8 cellular contexts compared by ENCODE assay signal in genomic region chr14:64910847-64911495, GRCh38. TPM values are rescaled to one million over a fixed set of nuclear protein-coding genes. Genes with fewer than 3 reads are reported as not detected.
DNase-seq lines count a peak whose midpoint lies in the region; ATAC-seq and TF ChIP-seq lines count a peak whose summit lies in the region.

No MANE protein-coding gene starts in this region.

- DNase-seq in Caco-2 (peak in 1 of 2 experiments; percentile 21), prostate gland (ENCODE audit: low spot score) (no peak), T-helper 2 cell (no peak), NCI-H128 (lab: John Stamatoyannopoulos, UW; ENCODE audit: unreplicated experiment) (no peak)
- DNase-seq in activated naive CD8-positive, alpha-beta T cell treated with anti-CD3 and anti-CD28 coated beads, Interleukin-2, amount 50 U/mL, for 24 hours = no peak

- no peak overlapping the region for H3K9ac ChIP-seq in KMS-11
- H3K9ac ChIP-seq in liver (ENCODE audit: low read depth in 1 of 2, low read length in 2 of 2) = no peak overlapping the region

- no peak overlapping the region for H3K27ac Mint-ChIP-seq in Caco-2 (ENCODE audit: unreplicated experiment)
- H3K27ac Mint-ChIP-seq in activated naive CD8-positive, alpha-beta T cell treated with anti-CD3 and anti-CD28 coated beads, Interleukin-2, amount 50 U/mL, for 24 hours = no peak overlapping the region

- peaks cover 17% of the 10 kb centered on the region for H3K79me2 ChIP-seq in KMS-11 (ENCODE audit: insufficient read depth, low read depth)

- H3K36me3 ChIP-seq in Caco-2 (ENCODE audit: control insufficient read depth, insufficient read depth, low read length) (no peaks in the 10 kb centered on the region), KMS-11 (ENCODE audit: insufficient read depth) (no peaks in the 10 kb centered on the region), liver (ENCODE audit: control insufficient read depth in 4 of 4, insufficient read depth in 3 of 4, low read depth in 1 of 4, low read length in 3 of 4) (no peaks in the 10 kb centered on the region), prostate gland (no peaks in the 10 kb centered on the region)

- WGBS in liver = 27% methylated on average over 3 of the region's 3 CpGs
- WGBS in prostate gland = 13% methylated on average over 3 of the region's 3 CpGs

- H3K9me3 ChIP-seq in Caco-2 = no peaks in the 10 kb centered on the region
- H3K9me3 ChIP-seq in liver (ENCODE audit: control insufficient read depth in 4 of 4, low read length in 3 of 4) = no peaks in the 10 kb centered on the region
- no peaks in the 10 kb centered on the region for H3K9me3 ChIP-seq in prostate gland

- H2AFZ ChIP-seq in KMS-11 (ENCODE audit: low read depth) = no peak overlapping the region

- TF ChIP-seq RAD21 in liver (IDR thresholded peaks at IDR 0.05) = peak; percentile 29 to 53

- H3K4me3 ChIP-seq in Caco-2 (ENCODE audit: low read depth, low read length) (no peak overlapping the region), KMS-11 (IDR thresholded peaks at IDR 0.05; ENCODE audit: insufficient read depth, low read depth, low read length) (no peak overlapping the region), liver (ENCODE audit: low read depth in 1 of 3, low read length in 3 of 3) (no peak overlapping the region), prostate gland (no peak overlapping the region)

- H3K9me3 Mint-ChIP-seq in Caco-2 (ENCODE audit: unreplicated experiment) = no peaks in the 10 kb centered on the region
- H3K9me3 Mint-ChIP-seq in activated naive CD8-positive, alpha-beta T cell treated with anti-CD3 and anti-CD28 coated beads, Interleukin-2, amount 50 U/mL, for 24 hours = no peaks in the 10 kb centered on the region

- H3K36me3 Mint-ChIP-seq in Caco-2 (ENCODE audit: insufficient read depth, unreplicated experiment) = peaks cover 13% of the 10 kb centered on the region
- H3K36me3 Mint-ChIP-seq in activated naive CD8-positive, alpha-beta T cell treated with anti-CD3 and anti-CD28 coated beads, Interleukin-2, amount 50 U/mL, for 24 hours (ENCODE audit: low read depth) = peaks cover 8% of the 10 kb centered on the region

- peaks cover 11% of the 10 kb centered on the region for H3K4me1 Mint-ChIP-seq in Caco-2 (ENCODE audit: low read depth, unreplicated experiment)
- peaks cover 33% of the 10 kb centered on the region for H3K4me1 Mint-ChIP-seq in activated naive CD8-positive, alpha-beta T cell treated with anti-CD3 and anti-CD28 coated beads, Interleukin-2, amount 50 U/mL, for 24 hours

- POLR2A ChIA-PET in Caco-2 (lab: Charles Lee) = interaction anchor here (0.5 kb wide), 1 partner anchor 405 kb away, joined by 3 read pairs; no protein-coding TSS in a partner anchor

- H3K4me1 ChIP-seq in Caco-2 (peaks cover 7% of the 10 kb centered on the region), KMS-11 (ENCODE audit: low read depth, poor library complexity, severe bottlenecking) (peaks cover 39% of the 10 kb centered on the region), liver (ENCODE audit: control insufficient read depth in 4 of 4, insufficient read depth in 4 of 4, low read length in 3 of 4) (peaks cover 2 to 18% (median 10%) of the 10 kb centered on the region in 4 donors), prostate gland (replicated peaks) (peaks cover 6% of the 10 kb centered on the region)

- H3K27me3 ChIP-seq in Caco-2 (replicated peaks; ENCODE audit: control insufficient read depth, insufficient read depth, low read length) (no peaks in the 10 kb centered on the region), KMS-11 (ENCODE audit: insufficient read depth, low read depth) (no peaks in the 10 kb centered on the region), liver (ENCODE audit: control insufficient read depth in 4 of 4, insufficient read depth in 4 of 4, low read length in 3 of 4) (no peaks in the 10 kb centered on the region), prostate gland (replicated peaks; ENCODE audit: insufficient read depth) (no peaks in the 10 kb centered on the region)

- TF ChIP-seq CTCF in Caco-2 (IDR thresholded peaks at IDR 0.05; ENCODE audit: insufficient read depth in 1 of 2, low read depth in 1 of 2, low read length in 1 of 2, severe bottlenecking in 1 of 2, unreplicated experiment in 1 of 2) (peak; percentile 60 to 74), KMS-11 (conservative IDR thresholded peaks at IDR 0.05; ENCODE audit: low read depth, low read length) (peak; percentile 42; the same call in 1 of the 2 replicates), VCaP (conservative IDR thresholded peaks at IDR 0.05) (peak; percentile 87), liver (IDR thresholded peaks at IDR 0.05; ENCODE audit: low read depth, low read length, missing input control) (peak; percentile 39), prostate gland (IDR thresholded peaks at IDR 0.05) (peak in 2 of 4 experiments; percentile 32)

- TF ChIP-seq POLR2A in prostate gland (IDR thresholded peaks at IDR 0.05) = no peak

- no peak for ATAC-seq in activated naive CD8-positive, alpha-beta T cell treated with anti-CD3 and anti-CD28 coated beads, Interleukin-2, amount 50 U/mL, for 24 hours

- H4K20me1 ChIP-seq in KMS-11 (ENCODE audit: insufficient read depth) = no peaks in the 10 kb centered on the region

- no peaks in the 10 kb centered on the region for H3K27me3 Mint-ChIP-seq in Caco-2 (ENCODE audit: insufficient read depth, unreplicated experiment)
- peaks cover 3% of the 10 kb centered on the region for H3K27me3 Mint-ChIP-seq in activated naive CD8-positive, alpha-beta T cell treated with anti-CD3 and anti-CD28 coated beads, Interleukin-2, amount 50 U/mL, for 24 hours

- CTCF ChIA-PET in Caco-2 (lab: Charles Lee) = interaction anchor here (0.5 to 1.6 kb wide), 10 partner anchors 10 to 1089 kb away, joined by 3 to 25 read pairs (median 6); partner anchors contain the start of gene FNTB

- no peak overlapping the region for H3K4me3 Mint-ChIP-seq in Caco-2 (ENCODE audit: unreplicated experiment)
- no peak overlapping the region for H3K4me3 Mint-ChIP-seq in activated naive CD8-positive, alpha-beta T cell treated with anti-CD3 and anti-CD28 coated beads, Interleukin-2, amount 50 U/mL, for 24 hours

- no TSS peak for BruUV-seq in Caco-2 (replicated peaks; lab: Mats Ljungman, UMichigan)

- H3K27ac ChIP-seq in KMS-11 (no peak overlapping the region), VCaP (no peak overlapping the region), liver (ENCODE audit: low read depth in 1 of 2, low read length in 2 of 2) (no peak overlapping the region), prostate gland (no peak overlapping the region)

- H3K4me2 ChIP-seq in KMS-11 = no peak overlapping the region

- intact Hi-C loops in Caco-2 (cut with micrococcal nuclease; ENCODE audit: unreplicated experiment) = no loop called here
- intact Hi-C loops in prostate gland (cut with DNase I) = no loop called here

TF ChIP-seq in liver, 16 proteins besides CTCF, POLR2A, EP300 and RAD21 (continues in another document):
- TF ChIP-seq RXRA (IDR thresholded peaks at IDR 0.05) = no peak
- no peak for TF ChIP-seq SP1 (IDR thresholded peaks at IDR 0.05)
- no peak for TF ChIP-seq ATF3 (IDR thresholded peaks at IDR 0.05)
- TF ChIP-seq, protein P1, sequence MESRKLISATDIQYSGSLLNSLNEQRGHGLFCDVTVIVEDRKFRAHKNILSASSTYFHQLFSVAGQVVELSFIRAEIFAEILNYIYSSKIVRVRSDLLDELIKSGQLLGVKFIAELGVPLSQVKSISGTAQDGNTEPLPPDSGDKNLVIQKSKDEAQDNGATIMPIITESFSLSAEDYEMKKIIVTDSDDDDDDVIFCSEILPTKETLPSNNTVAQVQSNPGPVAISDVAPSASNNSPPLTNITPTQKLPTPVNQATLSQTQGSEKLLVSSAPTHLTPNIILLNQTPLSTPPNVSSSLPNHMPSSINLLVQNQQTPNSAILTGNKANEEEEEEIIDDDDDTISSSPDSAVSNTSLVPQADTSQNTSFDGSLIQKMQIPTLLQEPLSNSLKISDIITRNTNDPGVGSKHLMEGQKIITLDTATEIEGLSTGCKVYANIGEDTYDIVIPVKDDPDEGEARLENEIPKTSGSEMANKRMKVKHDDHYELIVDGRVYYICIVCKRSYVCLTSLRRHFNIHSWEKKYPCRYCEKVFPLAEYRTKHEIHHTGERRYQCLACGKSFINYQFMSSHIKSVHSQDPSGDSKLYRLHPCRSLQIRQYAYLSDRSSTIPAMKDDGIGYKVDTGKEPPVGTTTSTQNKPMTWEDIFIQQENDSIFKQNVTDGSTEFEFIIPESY (IDR thresholded peaks at IDR 0.05) = no peak
- no peak for TF ChIP-seq JUND (IDR thresholded peaks at IDR 0.05)
- no peak for TF ChIP-seq YY1 (IDR thresholded peaks at IDR 0.05)
- TF ChIP-seq HNF4A (conservative IDR thresholded peaks at IDR 0.05) = no peak
- no peak for TF ChIP-seq TAF1 (conservative IDR thresholded peaks at IDR 0.05)

RNA-seq across cellular contexts. Expression of gene CHURC1, which starts 3.3 kb away (rescaled TPM):
- total RNA-seq in Caco-2 (2022) (51.3 and 52.6 TPM in 2 replicates), liver (10 to 100 TPM; 18.8 to 48.2 TPM), prostate gland (10 to 100 TPM; 47.8 to 49.2 TPM)
- 100 to 1,000 TPM in 1 of 2 donors, 10 to 100 TPM in 1; 21.0 to 174 TPM for polyA plus RNA-seq in liver

RNA-seq across cellular contexts. Expression of gene SPTB, which starts 31.3 kb away (rescaled TPM):
- 1.6 and 1.7 TPM in 2 replicates for total RNA-seq in Caco-2 (2022)
- total RNA-seq in liver = 100 to 1,000 TPM in 1 of 2 donors, under 1 TPM in 1; 0.33 to 332 TPM
- polyA plus RNA-seq in liver = under 1 TPM; 0.12 to 0.18 TPM
- 1 to 10 TPM; 2.7 to 3.7 TPM for total RNA-seq in prostate gland

RNA-seq across cellular contexts. Expression of gene GPX2, which starts 31.6 kb away (rescaled TPM):
- 39.3 and 48.1 TPM in 2 replicates for total RNA-seq in Caco-2 (2022)
- total RNA-seq in liver = 10 to 100 TPM in 1 of 2 donors, 1 to 10 TPM in 1; 6.9 to 38.6 TPM
- polyA plus RNA-seq in liver = 1,000 to 10,000 TPM in 1 of 2 donors, 100 to 1,000 TPM in 1; 611 to 1,067 TPM
- 10 to 100 TPM; 18.9 to 55.0 TPM for total RNA-seq in prostate gland
